Comparison of ENCODE assay signal across 26 cellular contexts in the genomic region with DNA sequence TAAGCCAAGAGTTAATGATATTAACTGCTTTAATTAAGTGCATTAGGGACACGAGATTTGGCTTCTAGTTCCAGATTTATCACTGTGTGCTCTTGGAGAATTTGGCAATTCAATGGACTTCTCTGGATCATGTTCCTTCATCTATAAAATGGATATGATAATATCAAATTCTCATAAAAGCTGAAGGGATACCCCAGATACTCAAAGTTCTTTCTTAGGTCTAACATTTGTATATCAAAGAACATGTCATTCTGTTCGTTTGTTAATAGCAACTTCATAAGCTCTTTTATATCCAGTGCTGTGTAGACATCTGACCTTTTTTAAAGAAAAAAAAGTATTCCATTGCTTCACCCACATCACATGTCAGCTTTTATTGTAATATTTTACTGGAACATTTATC.
A peak's percentile ranks its signal among the peaks of the same experiment; 100 is the strongest.
DNase-seq lines count a peak whose midpoint lies in the region; ATAC-seq, FAIRE-seq and TF ChIP-seq lines count a peak whose summit lies in the region.
"Had no signal": no experiment of that assay in that cellular context is flagged by ENCODE, and none has a peak within 500 bp of the region (broad histone marks: within the 10 kb centered on the region; RNA-seq: fewer than 3 reads in every experiment).

No MANE protein-coding gene starts in this region.

- no peaks in the 10 kb centered on the region for H3K36me3 Mint-ChIP-seq in stimulated activated effector memory CD8-positive, alpha-beta T cell treated with anti-CD3 and anti-CD28 coated beads, Interleukin-12 subunit alpha, Interleukin-12 subunit beta, amount 100 ng/mL, for 72 hours
- H3K36me3 Mint-ChIP-seq: CD8-positive, alpha-beta T cell had no signal

- H3K9me3 Mint-ChIP-seq in stimulated activated effector memory CD8-positive, alpha-beta T cell treated with anti-CD3 and anti-CD28 coated beads, Interleukin-12 subunit alpha, Interleukin-12 subunit beta, amount 100 ng/mL, for 72 hours, result no peaks in the 10 kb centered on the region
- H3K9me3 Mint-ChIP-seq: CD4-positive, alpha-beta T cell; CD8-positive, alpha-beta T cell had no signal

- TF ChIP-seq CTCF in D721Med (IDR thresholded peaks at IDR 0.05; ENCODE audit: insufficient read depth, missing control alignments) (no peak), LNCaP clone FGC (IDR thresholded peaks at IDR 0.05; ENCODE audit: control insufficient read depth, extremely low read depth, insufficient read depth) (no peak), VCaP (conservative IDR thresholded peaks at IDR 0.05) (no peak)

- H3K4me1 Mint-ChIP-seq in stimulated activated effector memory CD8-positive, alpha-beta T cell treated with anti-CD3 and anti-CD28 coated beads, Interleukin-12 subunit alpha, Interleukin-12 subunit beta, amount 100 ng/mL, for 72 hours, result peaks cover 7% of the 10 kb centered on the region

- no peak for ATAC-seq in stimulated activated effector memory CD8-positive, alpha-beta T cell treated with anti-CD3 and anti-CD28 coated beads, Interleukin-12 subunit alpha, Interleukin-12 subunit beta, amount 100 ng/mL, for 72 hours
- no peak for ATAC-seq in GM21515 (IDR thresholded peaks at IDR 0.05; ENCODE audit: unreplicated experiment)
- ATAC-seq: A549; CD8-positive, alpha-beta T cell; GM12878 had no signal

- H3K27ac Mint-ChIP-seq in stimulated activated effector memory CD8-positive, alpha-beta T cell treated with anti-CD3 and anti-CD28 coated beads, Interleukin-12 subunit alpha, Interleukin-12 subunit beta, amount 100 ng/mL, for 72 hours, result no peak overlapping the region
- H3K27ac Mint-ChIP-seq: B cell; CD4-positive, alpha-beta T cell; CD8-positive, alpha-beta T cell had no signal

- H3K4me3 ChIP-seq in LNCaP clone FGC (ENCODE audit: low read depth, low read length), result no peak overlapping the region
- H3K4me3 ChIP-seq: A549; BLaER1 treated with 17β-estradiol and CSF1 and Interleukin-3, amounts not matched to agents 10 nM and 100 nM; GM12878 had no signal

- H3K27ac ChIP-seq in VCaP, result peak overlapping the region; percentile 80
- H3K27ac ChIP-seq: 22Rv1; A549; BLaER1 treated with 17β-estradiol and CSF1 and Interleukin-3, amounts not matched to agents 10 nM and 100 nM had no signal

- DNase-seq in NCI-H82 (lab: John Stamatoyannopoulos, UW) (peak; percentile 43), NCI-H82 treated with DMSO at 0.1 percent for 48 hours (lab: John Stamatoyannopoulos, UW; ENCODE audit: unreplicated experiment) (no peak), D721Med (ENCODE audit: insufficient read length, low spot score) (no peak), LNCaP clone FGC (ENCODE audit: low read depth) (peak; percentile 63)
- DNase-seq in stimulated activated effector memory CD8-positive, alpha-beta T cell treated with anti-CD3 and anti-CD28 coated beads, Interleukin-12 subunit alpha, Interleukin-12 subunit beta, amount 100 ng/mL, for 72 hours (ENCODE audit: low spot score in 2 of 2), result no peak
- DNase-seq: AML-193; Caco-2; Calu3; CD4-positive, alpha-beta T cell; CD8-positive, alpha-beta T cell; DMS 273 treated with DMSO at 0.1 percent for 48 hours; DMS153; DMS53; DMS79; DND-41; EL; GDM1 had no signal

- H3K4me3 Mint-ChIP-seq in stimulated activated effector memory CD8-positive, alpha-beta T cell treated with anti-CD3 and anti-CD28 coated beads, Interleukin-12 subunit alpha, Interleukin-12 subunit beta, amount 100 ng/mL, for 72 hours, result no peak overlapping the region
- H3K4me3 Mint-ChIP-seq: B cell; CD4-positive, alpha-beta T cell; CD8-positive, alpha-beta T cell had no signal

- FAIRE-seq in D721Med (lab: Jason Lieb, UNC), result peak; percentile 16
- FAIRE-seq: A549, GM12878, GM12892, GM18507 had no signal

Comparison
In these comparisons a context has a peak if more than half of its experiments do, and no peak if none do; other contexts are left out.
1. DNase-seq: peak in NCI-H82 (single experiment) and LNCaP clone FGC (single experiment); none in NCI-H82 treated with DMSO at 0.1 percent for 48 hours (single experiment), D721Med (single experiment) and stimulated activated effector memory CD8-positive, alpha-beta T cell treated with anti-CD3 and anti-CD28 coated beads, Interleukin-12 subunit alpha, Interleukin-12 subunit beta, amount 100 ng/mL, for 72 hours (0 of 2).